Comparison of ENCODE assay signal across 9 cellular contexts in the genomic region with DNA sequence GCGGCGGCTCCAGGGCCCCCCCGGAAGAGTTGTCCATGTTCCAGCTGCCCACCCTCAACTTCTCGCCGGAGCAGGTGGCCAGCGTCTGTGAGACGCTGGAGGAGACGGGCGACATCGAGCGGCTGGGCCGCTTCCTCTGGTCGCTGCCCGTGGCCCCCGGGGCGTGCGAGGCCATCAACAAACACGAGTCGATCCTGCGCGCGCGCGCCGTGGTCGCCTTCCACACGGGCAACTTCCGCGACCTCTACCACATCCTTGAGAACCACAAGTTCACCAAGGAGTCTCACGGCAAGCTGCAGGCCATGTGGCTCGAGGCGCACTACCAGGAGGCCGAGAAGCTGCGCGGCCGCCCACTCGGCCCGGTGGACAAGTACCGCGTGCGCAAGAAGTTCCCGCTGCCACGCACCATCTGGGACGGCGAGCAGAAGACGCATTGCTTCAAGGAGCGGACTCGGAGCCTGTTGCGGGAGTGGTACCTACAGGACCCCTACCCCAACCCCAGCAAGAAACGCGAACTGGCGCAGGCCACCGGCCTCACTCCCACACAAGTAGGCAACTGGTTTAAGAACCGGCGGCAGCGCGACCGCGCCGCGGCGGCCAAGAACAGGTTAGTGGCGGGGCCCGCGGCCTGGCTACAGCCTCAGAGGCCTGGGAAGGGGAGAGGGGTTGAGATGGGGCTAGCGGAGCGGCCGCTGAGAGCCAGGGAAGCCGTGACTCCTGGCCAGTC. TPM values are rescaled to one million over a fixed set of nuclear protein-coding genes. Genes with fewer than 3 reads are reported as not detected.
DNase-seq lines count a peak whose midpoint lies in the region; ATAC-seq and TF ChIP-seq lines count a peak whose summit lies in the region.
"Had no signal": no experiment of that assay in that cellular context is flagged by ENCODE, and none has a peak within 500 bp of the region (broad histone marks: within the 10 kb centered on the region; RNA-seq: fewer than 3 reads in every experiment).

No MANE protein-coding gene starts in this region.

- H3K27me3 ChIP-seq in effector memory CD4-positive, alpha-beta T cell (replicated peaks; ENCODE audit: control insufficient read depth, insufficient read depth, low read length, poor library complexity, severe bottlenecking) = peaks cover 57% of the 10 kb centered on the region
- peaks cover 0 to 82% (median 61%) of the 10 kb centered on the region in 3 donors for H3K27me3 ChIP-seq in psoas muscle (ENCODE audit: insufficient read depth in 3 of 3, low read length in 2 of 3)
- H3K27me3 ChIP-seq: ovary had no signal

- H3K4me3 ChIP-seq in effector memory CD4-positive, alpha-beta T cell (ENCODE audit: insufficient read depth, low read depth, low read length, poor library complexity, severe bottlenecking) = peak overlapping the region; percentile 48
- peak overlapping the region; percentile 61 for H3K4me3 ChIP-seq in psoas muscle
- H3K4me3 ChIP-seq: ovary had no signal

- no peaks in the 10 kb centered on the region for H3K9me3 ChIP-seq in effector memory CD4-positive, alpha-beta T cell (ENCODE audit: control insufficient read depth, low read length)
- no peaks in the 10 kb centered on the region for H3K9me3 ChIP-seq in psoas muscle
- H3K9me3 ChIP-seq: ovary had no signal

- TF ChIP-seq CTCF in psoas muscle (IDR thresholded peaks at IDR 0.05) = no peak

- no peak overlapping the region for H3K27ac ChIP-seq in effector memory CD4-positive, alpha-beta T cell (ENCODE audit: insufficient read depth, low read length, poor library complexity, severe bottlenecking)
- H3K27ac ChIP-seq in psoas muscle = no peak overlapping the region
- H3K27ac ChIP-seq: ovary had no signal

- WGBS in psoas muscle, 3 donors = 14 to 21% (median 16%) methylated on average over 40 to 69 of the region's 69 CpGs

- DNase-seq in GF-D8 (lab: John Stamatoyannopoulos, UW) (peak; percentile 40), NCI-H69 (lab: John Stamatoyannopoulos, UW) (peak; percentile 47), psoas muscle (no peak), NCI-H1694 treated with DMSO at 0.1 percent for 48 hours (lab: John Stamatoyannopoulos, UW) (no peak), mucosa of gallbladder (ENCODE audit: low spot score) (no peak)
- no peak for DNase-seq in effector memory CD4-positive, alpha-beta T cell
- DNase-seq: ovary had no signal

- peaks cover 31% of the 10 kb centered on the region for H3K4me1 ChIP-seq in effector memory CD4-positive, alpha-beta T cell (ENCODE audit: control insufficient read depth, insufficient read depth, low read length, poor library complexity, severe bottlenecking)
- H3K4me1 ChIP-seq in psoas muscle = peaks cover 20% of the 10 kb centered on the region

- H3K36me3 ChIP-seq in effector memory CD4-positive, alpha-beta T cell (ENCODE audit: control insufficient read depth, insufficient read depth, low read length) = no peaks in the 10 kb centered on the region
- H3K36me3 ChIP-seq in psoas muscle (ENCODE audit: insufficient read depth in 1 of 2, low read depth in 1 of 2) = no peaks in the 10 kb centered on the region
- H3K36me3 ChIP-seq: ovary had no signal

- intact Hi-C loops in psoas muscle (cut with DNase I) = no loop called here

- ATAC-seq in psoas muscle (no peak), HG03095 (IDR thresholded peaks at IDR 0.05; ENCODE audit: unreplicated experiment) (no peak), HG03097 (IDR thresholded peaks at IDR 0.05; ENCODE audit: low FRiP score, unreplicated experiment) (no peak)

RNA-seq across cellular contexts. Expression of gene SIX3, which starts 1.0 kb away (rescaled TPM):
- total RNA-seq in psoas muscle (under 1 TPM in 1 of 4 donors, not detected in 3; 0.20 TPM), mucosa of gallbladder (not detected)
- polyA plus RNA-seq in psoas muscle = under 1 TPM in 1 of 3 donors, not detected in 2; 0.01 TPM
- total RNA-seq: ovary had no signal
- polyA plus RNA-seq: ovary had no signal

Comparison
In these comparisons a context has a peak if more than half of its experiments do, and no peak if none do; other contexts are left out.
1. DNase-seq: peak in GF-D8 (single experiment) and NCI-H69 (single experiment); none in effector memory CD4-positive, alpha-beta T cell (0 of 3), psoas muscle (0 of 2), NCI-H1694 treated with DMSO at 0.1 percent for 48 hours (single experiment) and mucosa of gallbladder (single experiment).